Comparison of ENCODE assay signal across 2 cellular contexts in the genomic region with DNA sequence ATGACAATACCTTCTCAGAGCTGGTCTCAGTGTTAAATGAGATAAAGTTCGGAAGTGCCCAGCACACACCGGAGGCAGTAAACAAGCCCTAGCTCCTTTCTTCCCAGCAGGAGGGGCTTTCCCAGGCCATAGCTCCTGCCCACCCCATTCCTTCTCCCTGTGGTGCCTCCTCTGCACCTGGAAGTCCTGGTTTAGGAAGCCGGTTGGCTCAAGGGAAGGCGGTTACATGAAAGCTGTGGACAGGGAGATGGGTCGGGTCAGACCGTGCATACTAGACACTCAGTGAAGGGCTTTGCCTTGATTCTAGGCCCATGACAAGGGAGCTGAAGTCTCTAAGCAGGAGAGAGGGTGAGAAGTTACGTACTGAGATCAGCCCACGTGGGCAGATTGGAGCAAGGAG.
TF ChIP-seq lines count a peak whose summit lies in the region.

No MANE protein-coding gene starts in this region.

TF ChIP-seq in GM23338, 12 proteins besides CTCF, POLR2A, EP300 and RAD21 (continues in another document):
- no peak for TF ChIP-seq JUNB (IDR thresholded peaks at IDR 0.05; ENCODE audit: unreplicated experiment)
- no peak for TF ChIP-seq ZNF114 (CRISPR knock-in tag; IDR thresholded peaks at IDR 0.05)
- TF ChIP-seq ETS1 (IDR thresholded peaks at IDR 0.05) = no peak
- no peak for TF ChIP-seq NANOG (IDR thresholded peaks at IDR 0.05; ENCODE audit: borderline replicate concordance)
- no peak for TF ChIP-seq EZH2 (IDR thresholded peaks at IDR 0.05; ENCODE audit: low read depth, unreplicated experiment)
- no peak for TF ChIP-seq POLR2AphosphoS5 (IDR thresholded peaks at IDR 0.05; ENCODE audit: low read depth)
- no peak for TF ChIP-seq CREB1 (CRISPR knock-in tag; IDR thresholded peaks at IDR 0.05; ENCODE audit: low read depth)
- no peak for TF ChIP-seq STAT1 (IDR thresholded peaks at IDR 0.05; ENCODE audit: unreplicated experiment)
- no peak for TF ChIP-seq ZNF462 (CRISPR knock-in tag; IDR thresholded peaks at IDR 0.05)
- no peak for TF ChIP-seq ZNF331 (CRISPR knock-in tag; IDR thresholded peaks at IDR 0.05; ENCODE audit: low read depth)
- TF ChIP-seq EZH2phosphoT487 (IDR thresholded peaks at IDR 0.05; ENCODE audit: unreplicated experiment) = no peak

TF ChIP-seq in H1, 55 proteins besides CTCF, POLR2A, EP300 and RAD21:
- TF ChIP-seq SP1 (IDR thresholded peaks at IDR 0.05; ENCODE audit: low read depth, low read length) = peak; percentile 73; the same call in 1 of the 2 replicates
- TF ChIP-seq ATF2 (IDR thresholded peaks at IDR 0.05; ENCODE audit: low read length) = no peak
